In genomic region chr2:10614940-10615339, GRCh38 we compare ENCODE assay signal across 20 cellular contexts.
DNase-seq lines count a peak whose midpoint lies in the region; ATAC-seq, FAIRE-seq and TF ChIP-seq lines count a peak whose summit lies in the region.
"Had no signal": no experiment of that assay in that cellular context is flagged by ENCODE, and none has a peak within 500 bp of the region (broad histone marks: within the 10 kb centered on the region; RNA-seq: fewer than 3 reads in every experiment).

No MANE protein-coding gene starts in this region.

- CTCF ChIA-PET in A549 (lab: Yijun Ruan, JAX): interaction anchor here (0.8 kb wide), 1 partner anchor 13 kb away, joined by 3 read pairs; no protein-coding TSS in a partner anchor

- H3K27me3 ChIP-seq in fibroblast of lung (ENCODE audit: control insufficient read depth, insufficient read depth, low read length) (no peaks in the 10 kb centered on the region), MG63 (no peaks in the 10 kb centered on the region), body of pancreas (no peaks in the 10 kb centered on the region)
- H3K27me3 ChIP-seq: sigmoid colon had no signal

- TF ChIP-seq RAD21 in A549 (conservative IDR thresholded peaks at IDR 0.05 in 1 of 2, IDR thresholded peaks at IDR 0.05 in 1 of 2): no peak

- H3K27ac ChIP-seq in A549: no peak overlapping the region
- H3K27ac ChIP-seq in fibroblast of lung (ENCODE audit: insufficient read depth, low read length): no peak overlapping the region
- no peak overlapping the region for H3K27ac ChIP-seq in body of pancreas
- H3K27ac ChIP-seq: sigmoid colon had no signal

- no peaks in the 10 kb centered on the region for H3K4me1 ChIP-seq in A549
- H3K4me1 ChIP-seq in fibroblast of lung (ENCODE audit: control insufficient read depth, extremely low read depth, insufficient read depth, low read length): peaks cover 8% of the 10 kb centered on the region
- no peaks in the 10 kb centered on the region for H3K4me1 ChIP-seq in body of pancreas
- H3K4me1 ChIP-seq: sigmoid colon had no signal

- H3K4me2 ChIP-seq in A549 (no peak overlapping the region), fibroblast of lung (ENCODE audit: extremely low read depth, insufficient read depth, low read length) (peak overlapping the region; percentile 11)

- ATAC-seq in A549 (no peak), GM18519 (IDR thresholded peaks at IDR 0.05; ENCODE audit: low FRiP score, unreplicated experiment) (no peak), body of pancreas (no peak)
- ATAC-seq: activated CD4-positive, alpha-beta T cell treated with anti-CD3 and anti-CD28 coated beads for 36 hours; stimulated activated naive B cell treated with anti-CD40 and anti-IgM and Interleukin-4, amounts not matched to agents 10 μg/mL and 1 μg/mL and 100 μg/mL, for 72 hours; T-helper 17 cell had no signal

- H3K4me3 ChIP-seq in A549 (no peak overlapping the region), fibroblast of lung (replicated peaks in 1 of 4; ENCODE audit: control extremely low read depth in 1 of 4, insufficient read depth in 1 of 4, low read depth in 3 of 4, low read length in 4 of 4) (no peak overlapping the region), MG63 (no peak overlapping the region), body of pancreas (no peak overlapping the region)
- H3K4me3 ChIP-seq: sigmoid colon had no signal

- TF ChIP-seq POLR2A in A549 (IDR thresholded peaks at IDR 0.05; ENCODE audit: low read length): no peak
- TF ChIP-seq POLR2A in body of pancreas (IDR thresholded peaks at IDR 0.05): no peak

- intact Hi-C loops in body of pancreas (cut with DNase I): no loop called here

- POLR2A ChIA-PET in A549 (lab: Yijun Ruan, JAX): no interaction called here

- no peaks in the 10 kb centered on the region for H4K20me1 ChIP-seq in fibroblast of lung (ENCODE audit: control insufficient read depth, extremely low read depth, insufficient read depth, low read length)

- no peak overlapping the region for H2AFZ ChIP-seq in fibroblast of lung (ENCODE audit: low read length)

- no peak for FAIRE-seq in A549 (lab: Jason Lieb, UNC)

- no peak for TF ChIP-seq EP300 in A549 (IDR thresholded peaks at IDR 0.05)

- H3K9me3 ChIP-seq in A549 (no peaks in the 10 kb centered on the region), fibroblast of lung (ENCODE audit: control insufficient read depth, insufficient read depth, low read depth, low read length) (no peaks in the 10 kb centered on the region), MG63 (no peaks in the 10 kb centered on the region), body of pancreas (no peaks in the 10 kb centered on the region)
- H3K9me3 ChIP-seq: sigmoid colon had no signal

- no peak overlapping the region for H3K9ac ChIP-seq in fibroblast of lung (ENCODE audit: insufficient read depth, low read length)

- H3K36me3 ChIP-seq in fibroblast of lung (ENCODE audit: control insufficient read depth, insufficient read depth, low read length) (no peaks in the 10 kb centered on the region), MG63 (peaks cover 12% of the 10 kb centered on the region), body of pancreas (replicated peaks in 1 of 2; ENCODE audit: insufficient read depth in 1 of 2, low read depth in 2 of 2) (peaks cover 0 to 6% of the 10 kb centered on the region in 2 donors)

- TF ChIP-seq CTCF in A549 (IDR thresholded peaks at IDR 0.05) (no peak), fibroblast of lung (conservative IDR thresholded peaks at IDR 0.05 in 1 of 2, IDR thresholded peaks at IDR 0.05 in 1 of 2; ENCODE audit: low read depth in 1 of 2, low read length in 2 of 2) (no peak), body of pancreas (IDR thresholded peaks at IDR 0.05) (no peak)

- H3K79me2 ChIP-seq in fibroblast of lung (ENCODE audit: control insufficient read depth, insufficient read depth, low read length): no peaks in the 10 kb centered on the region

- DNase-seq in A549 (ENCODE audit: low read depth in 1 of 2, low spot score in 1 of 2) (no peak), ELR (ENCODE audit: low read depth) (peak; percentile 62), RPMI7951 (ENCODE audit: low read depth) (peak; percentile 39), fibroblast of lung (ENCODE audit: low read depth in 2 of 2) (peak; percentile 48 to 80), SW 1271 (lab: John Stamatoyannopoulos, UW) (no peak), MG63 (no peak), body of pancreas (no peak)
- DNase-seq: activated CD4-positive, alpha-beta T cell treated with anti-CD3 and anti-CD28 coated beads for 36 hours; activated CD8-positive, alpha-beta memory T cell treated with anti-CD3 and anti-CD28 coated beads, Interleukin-2, amount 50 U/mL, for 48 hours; activated naive CD4-positive, alpha-beta T cell treated with anti-CD3 and anti-CD28 coated beads, Interleukin-2, amount 50 U/mL, for 16 hours; DMS 273 treated with DMSO at 0.1 percent for 48 hours; endodermal cell; head of caudate nucleus; KBM-7; NCI-H187 treated with DMSO at 0.1 percent for 48 hours; NCI-H510A; sigmoid colon; stimulated activated naive B cell treated with anti-CD40 and anti-IgM and Interleukin-4, amounts not matched to agents 10 μg/mL and 1 μg/mL and 100 μg/mL, for 72 hours; T-helper 17 cell had no signal

TF ChIP-seq in A549, 52 proteins besides CTCF, POLR2A, EP300 and RAD21:
- TF ChIP-seq FOSL2 (IDR thresholded peaks at IDR 0.05) (no peak), FOSL2 (CRISPR knock-in tag; IDR thresholded peaks at IDR 0.05) (0 out of 2 replicates have a peak, but pooled peaks have one; percentile 26)
- TF ChIP-seq, protein P1, sequence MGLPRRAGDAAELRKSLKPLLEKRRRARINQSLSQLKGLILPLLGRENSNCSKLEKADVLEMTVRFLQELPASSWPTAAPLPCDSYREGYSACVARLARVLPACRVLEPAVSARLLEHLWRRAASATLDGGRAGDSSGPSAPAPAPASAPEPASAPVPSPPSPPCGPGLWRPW (IDR thresholded peaks at IDR 0.05): no peak

Comparison
In these comparisons a context has a peak if more than half of its experiments do, and no peak if none do; other contexts are left out.
1. DNase-seq: peak in ELR (single experiment), RPMI7951 (single experiment) and fibroblast of lung (2 of 2); none in A549 (0 of 2), SW 1271 (0 of 2), MG63 (single experiment) and body of pancreas (0 of 4).